In genomic region chr12:64653123-64653522, GRCh38 we compare ENCODE assay signal across 19 cellular contexts. TPM values are rescaled to one million over a fixed set of nuclear protein-coding genes. Genes with fewer than 3 reads are reported as not detected.
DNase-seq lines count a peak whose midpoint lies in the region; ATAC-seq and TF ChIP-seq lines count a peak whose summit lies in the region.
"Had no signal": no experiment of that assay in that cellular context is flagged by ENCODE, and none has a peak within 500 bp of the region (broad histone marks: within the 10 kb centered on the region; RNA-seq: fewer than 3 reads in every experiment).

No MANE protein-coding gene starts in this region.

- no peak overlapping the region for H3K56ac ChIP-seq in H9 (ENCODE audit: insufficient read length, low read depth, low read length)

- H3K79me2 ChIP-seq in H9 (ENCODE audit: insufficient read depth, low read length) = peaks cover 12% of the 10 kb centered on the region; the same call in 1 of the 2 replicates

- H3K4me3 Mint-ChIP-seq in stimulated activated naive CD8-positive, alpha-beta T cell treated with anti-CD3 and anti-CD28 coated beads, Interleukin-15, Interleukin-2, amounts not matched to agents 100 ng/mL and 50 ng/mL, for 24 hours = no peak overlapping the region
- no peak overlapping the region for H3K4me3 Mint-ChIP-seq in activated T-helper 2 cell treated with anti-CD3 and anti-CD28 coated beads, Interferon-gamma antibody, Interleukin-2, Interleukin-4, amounts not matched to agents 10 μg/mL and 5 μg/mL and 100 μg/mL, durations not matched to agents 14 hours and 24 hours and 36 hours (ENCODE audit: low read depth)
- no peak overlapping the region for H3K4me3 Mint-ChIP-seq in memory B cell
- no peak overlapping the region for H3K4me3 Mint-ChIP-seq in H9
- H3K4me3 Mint-ChIP-seq: brain had no signal

- no peaks in the 10 kb centered on the region for H4K20me1 ChIP-seq in H9 (ENCODE audit: control insufficient read depth, insufficient read depth, insufficient read length)

- H2BK12ac ChIP-seq in H9 (ENCODE audit: insufficient read length, low read depth, low read length) = no peak overlapping the region

- no peak overlapping the region for H2BK5ac ChIP-seq in H9 (ENCODE audit: insufficient read length, low read length)

- no peak overlapping the region for H3T11ph ChIP-seq in H9 (ENCODE audit: low read length)

- DNase-seq in stimulated activated naive CD8-positive, alpha-beta T cell treated with anti-CD3 and anti-CD28 coated beads, Interleukin-15, Interleukin-2, amounts not matched to agents 100 U/mL and 50 U/mL, for 24 hours = no peak
- no peak for DNase-seq in activated T-helper 2 cell treated with anti-CD3 and anti-CD28 coated beads, Interferon-gamma antibody, Interleukin-2, Interleukin-4, amounts not matched to agents 10 μg/mL and 5 μg/mL and 100 μg/mL, durations not matched to agents 14 hours and 24 hours and 36 hours (ENCODE audit: low spot score)
- DNase-seq in memory B cell (ENCODE audit: low spot score in 2 of 2) (no peak), transverse colon (no peak), SKM-1 treated with dmso at 0.1 percent for 144 hours (lab: John Stamatoyannopoulos, UW; ENCODE audit: unreplicated experiment) (no peak), H9 (no peak)
- no peak for DNase-seq in stimulated activated CD4-positive, alpha-beta T cell treated with anti-CD3 and anti-CD28 coated beads, Interleukin-2, amount 100 ng/mL, for 48 hours
- DNase-seq: activated CD4-positive, CD25-positive, alpha-beta regulatory T cell; activated naive CD4-positive, alpha-beta T cell treated with anti-CD3 and anti-CD28 coated beads, Interleukin-2, amount 50 U/mL, for 16 hours; GDM1; left lung; NCI-H526 treated with DMSO at 0.1 percent for 48 hours; ovary; SHP77 treated with DMSO at 0.1 percent for 48 hours; stimulated activated CD4-positive, alpha-beta T cell treated with anti-CD3 and anti-CD28 coated beads, Interleukin-2, amount 100 ng/mL, for 24 hours had no signal

- no peak overlapping the region for H2AK5ac ChIP-seq in H9 (ENCODE audit: insufficient read length, low read length)

- intact Hi-C loops in activated T-helper 2 cell treated with anti-CD3 and anti-CD28 coated beads, Interferon-gamma antibody, Interleukin-2, Interleukin-4, amounts not matched to agents 10 μg/mL and 5 μg/mL and 100 μg/mL, durations not matched to agents 14 hours and 24 hours and 36 hours (cut with micrococcal nuclease) = no loop called here
- intact Hi-C loops in transverse colon (cut with DNase I; ENCODE audit: low total_unique reads) = no loop called here

- H4K91ac ChIP-seq in H9 (ENCODE audit: insufficient read length, low read depth, low read length) = no peak overlapping the region

- no peak overlapping the region for H2BK20ac ChIP-seq in H9 (ENCODE audit: low read depth, low read length, poor library complexity, severe bottlenecking)

- in situ Hi-C loops in transverse colon (cut with MboI; ENCODE audit: low pct_ligation_motif_present in 1 of 4, low pct_unique_long_range_greater_than_20kb in 1 of 4, low sequenced_read_pairs in 3 of 4) = no loop called here

- H3K27ac ChIP-seq in transverse colon (peak overlapping the region in 3 of 4 donors; percentile 42 to 80 (median 77)), H9 (ENCODE audit: insufficient read length, low read depth, low read length) (no peak overlapping the region)
- H3K27ac ChIP-seq: epithelial cell of prostate, KMS-11, ovary had no signal

- TF ChIP-seq POLR2A in transverse colon (IDR thresholded peaks at IDR 0.05) = no peak

- H3K9ac ChIP-seq in H9 (ENCODE audit: extremely low read depth, insufficient read length, low read length) = no peak overlapping the region
- H3K9ac ChIP-seq: KMS-11 had no signal

- no peaks in the 10 kb centered on the region for H3K36me3 ChIP-seq in transverse colon
- H3K36me3 ChIP-seq: left lung, ovary had no signal

- H3K18ac ChIP-seq in H9 (ENCODE audit: insufficient read length, low read depth, low read length) = no peak overlapping the region

- H3K4ac ChIP-seq in H9 (ENCODE audit: low read depth, low read length) = no peak overlapping the region

- 59 to 83% methylated on average over 1 of the region's 1 CpG for WGBS in transverse colon (ENCODE audit: low coverage in 1 of 2), 2 donors
- no CpG with 5 or more reads among the region's 1 CpG for WGBS in H9 (ENCODE audit: extremely low coverage, insufficient read length, low lambda C conversion rate)

- no peak overlapping the region for H2BK120ac ChIP-seq in H9 (ENCODE audit: low read depth, low read length, poor library complexity, severe bottlenecking)

- peaks cover 16% of the 10 kb centered on the region for H3K36me3 Mint-ChIP-seq in stimulated activated naive CD8-positive, alpha-beta T cell treated with anti-CD3 and anti-CD28 coated beads, Interleukin-15, Interleukin-2, amounts not matched to agents 100 ng/mL and 50 ng/mL, for 24 hours (ENCODE audit: low read depth)
- H3K36me3 Mint-ChIP-seq in activated T-helper 2 cell treated with anti-CD3 and anti-CD28 coated beads, Interferon-gamma antibody, Interleukin-2, Interleukin-4, amounts not matched to agents 10 μg/mL and 5 μg/mL and 100 μg/mL, durations not matched to agents 14 hours and 24 hours and 36 hours (ENCODE audit: low read depth) = peaks cover 22% of the 10 kb centered on the region
- H3K36me3 Mint-ChIP-seq in memory B cell (peaks cover 6% of the 10 kb centered on the region), H9 (ENCODE audit: insufficient read depth in 1 of 3, low read depth in 3 of 3) (no peaks in the 10 kb centered on the region; a peak in 1 of 7 replicates)

- no peak overlapping the region for H2BK15ac ChIP-seq in H9 (ENCODE audit: low read depth, low read length)

- no peaks in the 10 kb centered on the region for H3K23me2 ChIP-seq in H9 (ENCODE audit: insufficient read length, low read depth, low read length, poor library complexity, severe bottlenecking)

- H2AFZ ChIP-seq in H9 (ENCODE audit: low read length) = no peak overlapping the region

- H3K4me3 ChIP-seq in transverse colon = no peak overlapping the region
- H3K4me3 ChIP-seq: left lung, ovary had no signal

- no peak overlapping the region for H4K8ac ChIP-seq in H9 (replicated peaks; ENCODE audit: insufficient read length, low read depth, low read length)

- H3K4me1 Mint-ChIP-seq in stimulated activated naive CD8-positive, alpha-beta T cell treated with anti-CD3 and anti-CD28 coated beads, Interleukin-15, Interleukin-2, amounts not matched to agents 100 ng/mL and 50 ng/mL, for 24 hours (ENCODE audit: low read depth) = peaks cover 73% of the 10 kb centered on the region
- H3K4me1 Mint-ChIP-seq in activated T-helper 2 cell treated with anti-CD3 and anti-CD28 coated beads, Interferon-gamma antibody, Interleukin-2, Interleukin-4, amounts not matched to agents 10 μg/mL and 5 μg/mL and 100 μg/mL, durations not matched to agents 14 hours and 24 hours and 36 hours (ENCODE audit: low read depth) = peaks cover 28% of the 10 kb centered on the region
- H3K4me1 Mint-ChIP-seq in memory B cell = peaks cover 50% of the 10 kb centered on the region
- H3K4me1 Mint-ChIP-seq in H9 = peaks cover 19 to 24% of the 10 kb centered on the region in 2 experiments

- H4K5ac ChIP-seq in H9 (ENCODE audit: insufficient read length, low read depth, low read length) = no peak overlapping the region

- H3K14ac ChIP-seq in H9 (ENCODE audit: insufficient read depth, low read length) = no peak overlapping the region

- TF ChIP-seq EP300 in transverse colon (IDR thresholded peaks at IDR 0.05; ENCODE audit: low read depth) = no peak

- H3K27me3 ChIP-seq in transverse colon (no peaks in the 10 kb centered on the region), H9 (ENCODE audit: insufficient read depth, low read length) (no peaks in the 10 kb centered on the region)
- H3K27me3 ChIP-seq: left lung, ovary had no signal

- H3K79me1 ChIP-seq in H9 (ENCODE audit: insufficient read depth, low read depth, low read length, poor library complexity, severe bottlenecking) = peaks cover 14% of the 10 kb centered on the region

- no peak overlapping the region for H3K4me2 ChIP-seq in H9 (ENCODE audit: insufficient read depth, insufficient read length, low read length)
- H3K4me2 ChIP-seq: KMS-11 had no signal

- H3K9me3 ChIP-seq in transverse colon (no peaks in the 10 kb centered on the region), H9 (ENCODE audit: control insufficient read depth, low read depth, low read length) (no peaks in the 10 kb centered on the region)
- H3K9me3 ChIP-seq: left lung, ovary had no signal

- no peak overlapping the region for H3K23ac ChIP-seq in H9 (ENCODE audit: insufficient read length, low read depth, low read length)

- peaks cover 24 to 83% (median 52%) of the 10 kb centered on the region in 4 donors for H3K4me1 ChIP-seq in transverse colon
- H3K4me1 ChIP-seq in H9 (ENCODE audit: insufficient read depth, low read length) = peaks cover 2% of the 10 kb centered on the region; the same call in 1 of the 2 replicates

- no peak for ATAC-seq in stimulated activated naive CD8-positive, alpha-beta T cell treated with anti-CD3 and anti-CD28 coated beads, Interleukin-15, Interleukin-2, amounts not matched to agents 100 U/mL and 50 U/mL, for 24 hours
- ATAC-seq in memory B cell (ENCODE audit: low read depth) = no peak
- ATAC-seq: left lung had no signal

- H3K27me3 Mint-ChIP-seq in stimulated activated naive CD8-positive, alpha-beta T cell treated with anti-CD3 and anti-CD28 coated beads, Interleukin-15, Interleukin-2, amounts not matched to agents 100 ng/mL and 50 ng/mL, for 24 hours = no peaks in the 10 kb centered on the region
- H3K27me3 Mint-ChIP-seq in activated T-helper 2 cell treated with anti-CD3 and anti-CD28 coated beads, Interferon-gamma antibody, Interleukin-2, Interleukin-4, amounts not matched to agents 10 μg/mL and 5 μg/mL and 100 μg/mL, durations not matched to agents 14 hours and 24 hours and 36 hours (ENCODE audit: low read depth) = no peaks in the 10 kb centered on the region
- H3K27me3 Mint-ChIP-seq in memory B cell (no peaks in the 10 kb centered on the region), H9 (ENCODE audit: low read depth) (no peaks in the 10 kb centered on the region)
- H3K27me3 Mint-ChIP-seq: brain had no signal

- H3K27ac Mint-ChIP-seq in stimulated activated naive CD8-positive, alpha-beta T cell treated with anti-CD3 and anti-CD28 coated beads, Interleukin-15, Interleukin-2, amounts not matched to agents 100 ng/mL and 50 ng/mL, for 24 hours = peak overlapping the region; percentile 79
- peak overlapping the region; percentile 61 for H3K27ac Mint-ChIP-seq in activated T-helper 2 cell treated with anti-CD3 and anti-CD28 coated beads, Interferon-gamma antibody, Interleukin-2, Interleukin-4, amounts not matched to agents 10 μg/mL and 5 μg/mL and 100 μg/mL, durations not matched to agents 14 hours and 24 hours and 36 hours
- H3K27ac Mint-ChIP-seq in memory B cell = peak overlapping the region; percentile 78
- peak overlapping the region in 1 of 3 experiments; percentile 44; a peak in 2 of 7 replicates for H3K27ac Mint-ChIP-seq in H9
- H3K27ac Mint-ChIP-seq: brain had no signal

- TF ChIP-seq CTCF in transverse colon (IDR thresholded peaks at IDR 0.05) (no peak), H9 (conservative IDR thresholded peaks at IDR 0.05) (no peak)

- no peaks in the 10 kb centered on the region for H3K9me3 Mint-ChIP-seq in stimulated activated naive CD8-positive, alpha-beta T cell treated with anti-CD3 and anti-CD28 coated beads, Interleukin-15, Interleukin-2, amounts not matched to agents 100 ng/mL and 50 ng/mL, for 24 hours
- H3K9me3 Mint-ChIP-seq in activated T-helper 2 cell treated with anti-CD3 and anti-CD28 coated beads, Interferon-gamma antibody, Interleukin-2, Interleukin-4, amounts not matched to agents 10 μg/mL and 5 μg/mL and 100 μg/mL, durations not matched to agents 14 hours and 24 hours and 36 hours = no peaks in the 10 kb centered on the region
- H3K9me3 Mint-ChIP-seq in memory B cell = no peaks in the 10 kb centered on the region
- no peaks in the 10 kb centered on the region for H3K9me3 Mint-ChIP-seq in H9
- H3K9me3 Mint-ChIP-seq: brain had no signal

RNA-seq across cellular contexts. Expression of gene RASSF3, which starts 42.8 kb away (rescaled TPM):
- total RNA-seq in activated T-helper 2 cell treated with anti-CD3 and anti-CD28 coated beads, Interferon-gamma antibody, Interleukin-2, Interleukin-4, amounts not matched to agents 10 μg/mL and 5 μg/mL and 100 μg/mL, durations not matched to agents 14 hours and 24 hours and 36 hours = 35.7 and 35.8 TPM in 2 replicates
- total RNA-seq in transverse colon (10 to 100 TPM; 41.6 to 83.2 (median 62.5) TPM), H9 (2021) (45.1 and 45.9 TPM in 2 replicates)
